Comparison of ENCODE assay signal across 8 cellular contexts in genomic region chr13:113491418-113491883, GRCh38. TPM values are rescaled to one million over a fixed set of nuclear protein-coding genes. Genes with fewer than 3 reads are reported as not detected.
DNase-seq lines count a peak whose midpoint lies in the region; ATAC-seq and TF ChIP-seq lines count a peak whose summit lies in the region.

No MANE protein-coding gene starts in this region.

- H3K27ac ChIP-seq in PC-3 (ENCODE audit: low read length) (peak overlapping the region; percentile 94), urinary bladder (ENCODE audit: low read depth) (peak overlapping the region; percentile 87)

- peak overlapping the region; percentile 71; the same call in 1 of the 2 replicates for H2AFZ ChIP-seq in PC-3 (ENCODE audit: low read length)

- POLR2A ChIA-PET in PC-3 (lab: Charles Lee; ENCODE audit: unreplicated experiment): no interaction called here

- peak; percentile 50 for DNase-seq in NCI-H82 (lab: John Stamatoyannopoulos, UW)
- DNase-seq in NCI-H82 treated with DMSO at 0.1 percent for 48 hours (lab: John Stamatoyannopoulos, UW; ENCODE audit: unreplicated experiment): no peak
- peak; percentile 11 for DNase-seq in PC-3
- DNase-seq in memory B cell (ENCODE audit: low spot score in 2 of 2): no peak

- 2% methylated on average over 22 of the region's 22 CpGs for WGBS in urinary bladder

- CTCF ChIA-PET in PC-3 (lab: Charles Lee): no interaction called here

- H3F3A ChIP-seq in PC-3 (ENCODE audit: low read length, unreplicated experiment): peaks cover 9% of the 10 kb centered on the region

- BruUV-seq in PC-3 (replicated peaks; lab: Mats Ljungman, UMichigan): no TSS peak

- intact Hi-C loops in PC-3 (cut with micrococcal nuclease): loop anchor here (2.0 kb wide), 1 partner anchor 43 kb away; no protein-coding TSS in a partner anchor
- intact Hi-C loops in dendritic cell treated with granulocyte-macrophage colony-stimulating factor and Interleukin-4, amounts not matched to agents 40 ng/mL and 50 ng/mL, for 4 days (cut with micrococcal nuclease): loop anchor here (2.0 to 10.0 kb wide), 3 partner anchors 17 to 339 kb away; no protein-coding TSS in a partner anchor

- peak overlapping the region; percentile 94 for H3K4me3 Mint-ChIP-seq in dendritic cell treated with granulocyte-macrophage colony-stimulating factor and Interleukin-4, amounts not matched to agents 40 ng/mL and 50 ng/mL, for 4 days
- peak overlapping the region; percentile 90 for H3K4me3 Mint-ChIP-seq in memory B cell

- peak; percentile 4 for ATAC-seq in PC-3
- no peak for ATAC-seq in memory B cell (ENCODE audit: low read depth)
- no peak for ATAC-seq in GM21360 (IDR thresholded peaks at IDR 0.05; ENCODE audit: unreplicated experiment)
- ATAC-seq in HG02840 (IDR thresholded peaks at IDR 0.05; ENCODE audit: low FRiP score, unreplicated experiment): no peak

- peaks cover 65% of the 10 kb centered on the region for H3K4me1 Mint-ChIP-seq in dendritic cell treated with granulocyte-macrophage colony-stimulating factor and Interleukin-4, amounts not matched to agents 40 ng/mL and 50 ng/mL, for 4 days (ENCODE audit: low read depth)
- peaks cover 44% of the 10 kb centered on the region for H3K4me1 Mint-ChIP-seq in memory B cell

- H3K27ac Mint-ChIP-seq in dendritic cell treated with granulocyte-macrophage colony-stimulating factor and Interleukin-4, amounts not matched to agents 40 ng/mL and 50 ng/mL, for 4 days: peak overlapping the region; percentile 91
- peak overlapping the region; percentile 79 for H3K27ac Mint-ChIP-seq in memory B cell

- no peaks in the 10 kb centered on the region for H3K9me2 ChIP-seq in PC-3 (replicated peaks; ENCODE audit: low read length)

- H3K27me3 ChIP-seq in PC-3 (ENCODE audit: low read length): no peaks in the 10 kb centered on the region

- no peaks in the 10 kb centered on the region for H3K9me3 Mint-ChIP-seq in dendritic cell treated with granulocyte-macrophage colony-stimulating factor and Interleukin-4, amounts not matched to agents 40 ng/mL and 50 ng/mL, for 4 days
- H3K9me3 Mint-ChIP-seq in memory B cell: no peaks in the 10 kb centered on the region

- H3K9ac ChIP-seq in PC-3 (ENCODE audit: low read length): peak overlapping the region; percentile 93

- H3K36me3 Mint-ChIP-seq in dendritic cell treated with granulocyte-macrophage colony-stimulating factor and Interleukin-4, amounts not matched to agents 40 ng/mL and 50 ng/mL, for 4 days (ENCODE audit: low read depth): peaks cover 45% of the 10 kb centered on the region
- peaks cover 10% of the 10 kb centered on the region for H3K36me3 Mint-ChIP-seq in memory B cell

- peak overlapping the region; percentile 92 for H3K4me3 ChIP-seq in PC-3 (ENCODE audit: low read length)
- H3K4me3 ChIP-seq in urinary bladder (ENCODE audit: low read depth, low read length): peak overlapping the region; percentile 90

- H3K4me2 ChIP-seq in PC-3 (ENCODE audit: low read length): peak overlapping the region; percentile 85

- peaks cover 83% of the 10 kb centered on the region for H3K79me2 ChIP-seq in PC-3 (ENCODE audit: low read length)

- no peaks in the 10 kb centered on the region for H3K9me3 ChIP-seq in PC-3 (ENCODE audit: low read length)

- H3K36me3 ChIP-seq in PC-3 (ENCODE audit: low read depth, low read length) (peaks cover 14% of the 10 kb centered on the region; the same call in 1 of the 2 replicates), urinary bladder (ENCODE audit: insufficient read depth) (no peaks in the 10 kb centered on the region)

- no peaks in the 10 kb centered on the region for H3K27me3 Mint-ChIP-seq in dendritic cell treated with granulocyte-macrophage colony-stimulating factor and Interleukin-4, amounts not matched to agents 40 ng/mL and 50 ng/mL, for 4 days
- no peaks in the 10 kb centered on the region for H3K27me3 Mint-ChIP-seq in memory B cell

- H3K4me1 ChIP-seq in PC-3 (ENCODE audit: insufficient read depth, low read length) (peaks cover 58% of the 10 kb centered on the region), urinary bladder (ENCODE audit: insufficient read depth) (no peaks in the 10 kb centered on the region)

- peaks cover 13% of the 10 kb centered on the region; the same call in 1 of the 2 replicates for H4K20me1 ChIP-seq in PC-3 (ENCODE audit: low read length)

- TF ChIP-seq CTCF in PC-3 (conservative IDR thresholded peaks at IDR 0.05; ENCODE audit: low read depth, low read length): no peak

RNA-seq across cellular contexts. Expression of gene DCUN1D2, which starts 0.9 kb away (rescaled TPM):
- total RNA-seq in PC-3 (2014; rRNA removed): 11.6 and 15.0 TPM in 2 replicates
- total RNA-seq in urinary bladder: 21.3 TPM
- 14.7 TPM for polyA plus RNA-seq in urinary bladder

RNA-seq across cellular contexts. Expression of gene ADPRHL1, which starts 38.2 kb away (rescaled TPM):
- total RNA-seq in PC-3 (2014; rRNA removed) (9.7 and 10.3 TPM in 2 replicates), urinary bladder (6.0 TPM)
- polyA plus RNA-seq in urinary bladder: 2.6 TPM

Comparison
In these comparisons a context has a peak if more than half of its experiments do, and no peak if none do; other contexts are left out.
1. DNase-seq: peak in NCI-H82 (single experiment) and PC-3 (single experiment); none in NCI-H82 treated with DMSO at 0.1 percent for 48 hours (single experiment) and memory B cell (0 of 2).